In genomic region chr1:155946633-155947219, GRCh38 we compare ENCODE assay signal across 10 cellular contexts. TPM values are rescaled to one million over a fixed set of nuclear protein-coding genes. Genes with fewer than 3 reads are reported as not detected.
DNase-seq lines count a peak whose midpoint lies in the region; ATAC-seq and TF ChIP-seq lines count a peak whose summit lies in the region.
"Had no signal": no experiment of that assay in that cellular context is flagged by ENCODE, and none has a peak within 500 bp of the region (broad histone marks: within the 10 kb centered on the region; RNA-seq: fewer than 3 reads in every experiment).

No MANE protein-coding gene starts in this region.

- H3K4me1 Mint-ChIP-seq in activated naive CD4-positive, alpha-beta T cell treated with anti-CD3 and anti-CD28 coated beads, Interleukin-2, amount 50 U/mL, for 24 hours: peaks cover 38% of the 10 kb centered on the region

- peak overlapping the region; percentile 92 for H3K27ac Mint-ChIP-seq in activated naive CD4-positive, alpha-beta T cell treated with anti-CD3 and anti-CD28 coated beads, Interleukin-2, amount 50 U/mL, for 24 hours

- H3K27me3 Mint-ChIP-seq in activated naive CD4-positive, alpha-beta T cell treated with anti-CD3 and anti-CD28 coated beads, Interleukin-2, amount 50 U/mL, for 24 hours: no peaks in the 10 kb centered on the region

- H3K36me3 Mint-ChIP-seq in activated naive CD4-positive, alpha-beta T cell treated with anti-CD3 and anti-CD28 coated beads, Interleukin-2, amount 50 U/mL, for 24 hours: peaks cover 7% of the 10 kb centered on the region

- no peak for DNase-seq in activated naive CD4-positive, alpha-beta T cell treated with anti-CD3 and anti-CD28 coated beads, Interleukin-2, amount 50 U/mL, for 16 hours
- no peak for DNase-seq in body of pancreas
- DNase-seq in thyroid gland: no peak
- no peak for DNase-seq in KG1 (lab: John Stamatoyannopoulos, UW)
- no peak for DNase-seq in activated effector memory CD4-positive, alpha-beta T cell treated with anti-CD3 and anti-CD28 coated beads, Interleukin-2, amount 50 U/mL, for 16 hours
- DNase-seq in COLO668 (lab: John Stamatoyannopoulos, UW; ENCODE audit: unreplicated experiment): no peak

- H3K4me1 ChIP-seq in body of pancreas: peaks cover 36% of the 10 kb centered on the region
- peaks cover 20 to 31% of the 10 kb centered on the region in 2 donors for H3K4me1 ChIP-seq in thyroid gland

- intact Hi-C loops in body of pancreas (cut with DNase I) (no loop called here), thyroid gland (cut with DNase I) (no loop called here)

- peaks cover 0 to 10% of the 10 kb centered on the region in 2 donors for H3K36me3 ChIP-seq in body of pancreas (replicated peaks in 1 of 2; ENCODE audit: insufficient read depth in 1 of 2, low read depth in 2 of 2)
- H3K36me3 ChIP-seq in thyroid gland: peaks cover 47 to 52% of the 10 kb centered on the region in 2 donors

- TF ChIP-seq POLR2A in body of pancreas (IDR thresholded peaks at IDR 0.05): no peak
- TF ChIP-seq POLR2A in thyroid gland (IDR thresholded peaks at IDR 0.05): no peak

- ATAC-seq in HG03432 (IDR thresholded peaks at IDR 0.05; ENCODE audit: unreplicated experiment): peak; percentile 10
- ATAC-seq in body of pancreas: no peak

- peak overlapping the region; percentile 76 for H3K4me3 Mint-ChIP-seq in activated naive CD4-positive, alpha-beta T cell treated with anti-CD3 and anti-CD28 coated beads, Interleukin-2, amount 50 U/mL, for 24 hours

- H3K9me3 ChIP-seq in body of pancreas (no peaks in the 10 kb centered on the region), thyroid gland (no peaks in the 10 kb centered on the region)
- H3K9me3 ChIP-seq: tibial artery had no signal

- H3K27ac ChIP-seq in body of pancreas (peak overlapping the region in 3 of 4 donors; percentile 32 to 84 (median 58)), thyroid gland (peak overlapping the region in 2 of 3 donors; percentile 29 to 47)

- H3K9me3 Mint-ChIP-seq in activated naive CD4-positive, alpha-beta T cell treated with anti-CD3 and anti-CD28 coated beads, Interleukin-2, amount 50 U/mL, for 24 hours: no peaks in the 10 kb centered on the region

- TF ChIP-seq CTCF in body of pancreas (IDR thresholded peaks at IDR 0.05) (no peak), thyroid gland (IDR thresholded peaks at IDR 0.05) (no peak)

- 67 to 70% methylated on average over 8 of the region's 8 CpGs for WGBS in body of pancreas, 2 donors
- 87 to 91% methylated on average over 8 of the region's 8 CpGs for WGBS in thyroid gland, 2 donors

- H3K27me3 ChIP-seq in body of pancreas (no peaks in the 10 kb centered on the region), thyroid gland (no peaks in the 10 kb centered on the region)
- H3K27me3 ChIP-seq: tibial artery had no signal

- no peak overlapping the region for H3K4me3 ChIP-seq in body of pancreas
- no peak overlapping the region for H3K4me3 ChIP-seq in thyroid gland (replicated peaks in 1 of 3)
- H3K4me3 ChIP-seq: tibial artery had no signal

RNA-seq across cellular contexts. Expression of gene RXFP4, which starts 5.3 kb away (rescaled TPM):
- total RNA-seq in body of pancreas (under 1 TPM in 1 of 2 donors, not detected in 1; 0.26 TPM), thyroid gland (not detected)
- total RNA-seq: bronchial epithelial cell had no signal

RNA-seq across cellular contexts. Expression of gene KHDC4, which starts 12.5 kb away (rescaled TPM):
- total RNA-seq in body of pancreas: 10 to 100 TPM; 32.7 to 40.5 TPM
- total RNA-seq in thyroid gland: 100 to 1,000 TPM in 1 of 4 donors, 10 to 100 TPM in 3; 58.5 to 114 (median 60.6) TPM

RNA-seq across cellular contexts. Expression of gene ARHGEF2, which starts 31.6 kb away (rescaled TPM):
- 10 to 100 TPM; 31.9 to 32.6 TPM for total RNA-seq in body of pancreas
- 10 to 100 TPM; 47.4 to 80.1 (median 66.6) TPM for total RNA-seq in thyroid gland

RNA-seq across cellular contexts. Expression of gene RIT1, which starts 35.6 kb away (rescaled TPM):
- total RNA-seq in body of pancreas: 10 to 100 TPM in 1 of 2 donors, 1 to 10 TPM in 1; 6.9 to 16.1 TPM
- total RNA-seq in thyroid gland: 10 to 100 TPM; 19.5 to 32.6 (median 27.4) TPM
